ENCODE assay signal across 12 cellular contexts in the genomic region with DNA sequence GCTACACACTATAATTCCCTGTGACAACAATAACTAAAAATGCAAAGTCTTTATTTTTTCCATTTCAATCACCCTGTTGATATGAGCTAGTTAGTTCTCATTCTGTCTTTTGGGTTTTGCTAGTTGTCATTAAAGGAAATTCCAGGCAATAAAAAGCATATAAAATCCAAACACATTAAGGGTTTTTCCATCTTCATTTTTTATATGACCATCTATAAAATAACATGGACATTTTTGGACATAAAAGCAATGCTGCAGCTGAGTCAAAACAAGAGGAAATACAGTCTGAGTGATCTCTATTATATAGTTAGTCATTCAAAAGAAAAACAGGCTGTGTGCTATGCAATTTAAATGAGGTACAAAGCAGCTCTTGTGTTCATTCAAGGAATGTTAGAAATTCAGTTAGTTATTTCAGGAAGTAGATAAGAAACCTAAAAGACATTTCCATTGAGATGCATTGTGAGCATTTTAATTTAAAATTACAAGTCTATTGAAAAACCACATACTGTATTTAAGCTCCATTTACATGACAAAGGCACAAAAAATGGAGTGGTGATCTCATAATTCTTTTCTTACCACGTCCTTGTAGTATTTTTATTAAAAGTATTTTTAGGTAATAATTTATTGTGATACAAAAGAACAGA.
DNase-seq lines count a peak whose midpoint lies in the region; ATAC-seq and TF ChIP-seq lines count a peak whose summit lies in the region.
"Had no signal": no experiment of that assay in that cellular context is flagged by ENCODE, and none has a peak within 500 bp of the region (broad histone marks: within the 10 kb centered on the region; RNA-seq: fewer than 3 reads in every experiment).

No MANE protein-coding gene starts in this region.

- H3K4me1 ChIP-seq in breast epithelium, result no peaks in the 10 kb centered on the region
- peaks cover 0 to 33% of the 10 kb centered on the region in 2 donors for H3K4me1 ChIP-seq in ascending aorta
- peaks cover 16 to 55% of the 10 kb centered on the region in 2 donors for H3K4me1 ChIP-seq in thoracic aorta (ENCODE audit: control insufficient read depth in 1 of 2, low read depth in 2 of 2)
- H3K4me1 ChIP-seq in prostate gland (replicated peaks), result no peaks in the 10 kb centered on the region
- H3K4me1 ChIP-seq: neural progenitor cell had no signal

- intact Hi-C loops in MCF 10A (cut with micrococcal nuclease), result loop anchor here (2.0 to 5.0 kb wide), 3 partner anchors 36 to 237 kb away; a partner anchor contains a TSS
- intact Hi-C loops in breast epithelium (cut with DNase I; ENCODE audit: low total_unique reads), result no loop called here
- intact Hi-C loops in ascending aorta (cut with DNase I), result no loop called here
- intact Hi-C loops in prostate gland (cut with DNase I), result no loop called here

- H3K36me3 ChIP-seq in breast epithelium (no peaks in the 10 kb centered on the region), ascending aorta (peaks cover 0 to 1% of the 10 kb centered on the region in 2 donors), thoracic aorta (peaks cover under 1% of the 10 kb centered on the region), prostate gland (no peaks in the 10 kb centered on the region)
- H3K36me3 ChIP-seq: neural progenitor cell, upper lobe of left lung had no signal

- POLR2A ChIA-PET in MCF 10A (lab: Yijun Ruan, JAX), result interaction anchor here (0.6 to 2.7 kb wide), 9 partner anchors 14 to 365 kb away, joined by 3 to 12 read pairs (median 3); a partner anchor contains a TSS

- DNase-seq in MCF 10A (ENCODE audit: unreplicated experiment), result no peak
- DNase-seq in breast epithelium (ENCODE audit: low spot score in 2 of 2), result no peak
- DNase-seq in ascending aorta (ENCODE audit: low spot score in 2 of 2), result no peak
- peak; percentile 33 for DNase-seq in iPS DF 19.7 (ENCODE audit: low read depth, low spot score)
- no peak for DNase-seq in thoracic aorta (ENCODE audit: low spot score)
- no peak for DNase-seq in SIG-M5 (lab: John Stamatoyannopoulos, UW)
- no peak for DNase-seq in prostate gland (ENCODE audit: low spot score)
- DNase-seq: NCI-H748 treated with DMSO at 0.1 percent for 48 hours had no signal

- no peaks in the 10 kb centered on the region for H3K9me3 Mint-ChIP-seq in MCF 10A (ENCODE audit: unreplicated experiment)
- H3K9me3 Mint-ChIP-seq: activated naive CD4-positive, alpha-beta T cell treated with anti-CD3 and anti-CD28 coated beads, Interleukin-2, amount 50 U/mL, for 24 hours; neural progenitor cell had no signal

- no peaks in the 10 kb centered on the region for H3K36me3 Mint-ChIP-seq in MCF 10A (ENCODE audit: insufficient read depth, unreplicated experiment)
- H3K36me3 Mint-ChIP-seq: activated naive CD4-positive, alpha-beta T cell treated with anti-CD3 and anti-CD28 coated beads, Interleukin-2, amount 50 U/mL, for 24 hours had no signal

- ATAC-seq in thoracic aorta (ENCODE audit: insufficient number of reproducible peaks, low FRiP score, low read depth) (no peak), HG03521 (IDR thresholded peaks at IDR 0.05; ENCODE audit: unreplicated experiment) (no peak)

- peak overlapping the region; percentile 16 for H3K27ac Mint-ChIP-seq in MCF 10A (ENCODE audit: low read depth, unreplicated experiment)
- H3K27ac Mint-ChIP-seq: activated naive CD4-positive, alpha-beta T cell treated with anti-CD3 and anti-CD28 coated beads, Interleukin-2, amount 50 U/mL, for 24 hours; neural progenitor cell had no signal

- no peak overlapping the region for H3K4me3 Mint-ChIP-seq in MCF 10A (ENCODE audit: unreplicated experiment)
- H3K4me3 Mint-ChIP-seq: activated naive CD4-positive, alpha-beta T cell treated with anti-CD3 and anti-CD28 coated beads, Interleukin-2, amount 50 U/mL, for 24 hours; neural progenitor cell had no signal

- H3K4me3 ChIP-seq in breast epithelium, result no peak overlapping the region
- H3K4me3 ChIP-seq in ascending aorta, result no peak overlapping the region
- H3K4me3 ChIP-seq in thoracic aorta, result no peak overlapping the region
- no peak overlapping the region for H3K4me3 ChIP-seq in prostate gland
- H3K4me3 ChIP-seq: neural progenitor cell, upper lobe of left lung had no signal

- H3K9me3 ChIP-seq in breast epithelium (no peaks in the 10 kb centered on the region), ascending aorta (no peaks in the 10 kb centered on the region), thoracic aorta (no peaks in the 10 kb centered on the region), prostate gland (no peaks in the 10 kb centered on the region)
- H3K9me3 ChIP-seq: upper lobe of left lung had no signal

- H3K27me3 Mint-ChIP-seq in MCF 10A (ENCODE audit: insufficient read depth, unreplicated experiment), result no peaks in the 10 kb centered on the region

- no TSS peak for BruUV-seq in MCF 10A (replicated peaks; lab: Mats Ljungman, UMichigan)

- H3K27me3 ChIP-seq in breast epithelium (no peaks in the 10 kb centered on the region), ascending aorta (no peaks in the 10 kb centered on the region), thoracic aorta (replicated peaks; ENCODE audit: insufficient read depth) (no peaks in the 10 kb centered on the region), prostate gland (replicated peaks; ENCODE audit: insufficient read depth) (no peaks in the 10 kb centered on the region)
- H3K27me3 ChIP-seq: neural progenitor cell, upper lobe of left lung had no signal

- TF ChIP-seq CTCF in MCF 10A (IDR thresholded peaks at IDR 0.05; ENCODE audit: unreplicated experiment) (no peak), breast epithelium (IDR thresholded peaks at IDR 0.05) (no peak), ascending aorta (IDR thresholded peaks at IDR 0.05) (no peak), thoracic aorta (IDR thresholded peaks at IDR 0.05) (no peak), prostate gland (IDR thresholded peaks at IDR 0.05) (no peak)

- TF ChIP-seq POLR2A in breast epithelium (IDR thresholded peaks at IDR 0.05) (no peak), prostate gland (IDR thresholded peaks at IDR 0.05) (no peak)

- peaks cover 20% of the 10 kb centered on the region for H3K4me1 Mint-ChIP-seq in MCF 10A (ENCODE audit: insufficient read depth, unreplicated experiment)
- H3K4me1 Mint-ChIP-seq: activated naive CD4-positive, alpha-beta T cell treated with anti-CD3 and anti-CD28 coated beads, Interleukin-2, amount 50 U/mL, for 24 hours had no signal

- CTCF ChIA-PET in MCF 10A (lab: Yijun Ruan, JAX), result interaction anchor here (0.6 to 3.2 kb wide), 35 partner anchors 10 to 768 kb away, joined by 3 to 26 read pairs (median 5); a partner anchor contains a TSS

- H3K27ac ChIP-seq in breast epithelium (no peak overlapping the region), ascending aorta (peak overlapping the region; percentile 66 to 69), thoracic aorta (peak overlapping the region; percentile 51 to 62), prostate gland (no peak overlapping the region)
- H3K27ac ChIP-seq: neural progenitor cell had no signal

- 27% methylated on average over 1 of the region's 1 CpG for WGBS in prostate gland

Comparison
In these comparisons a context has a peak if more than half of its experiments do, and no peak if none do; other contexts are left out.
1. H3K27ac ChIP-seq: peak in ascending aorta (2 of 2) and thoracic aorta (2 of 2); none in breast epithelium (0 of 2) and prostate gland (0 of 2).